Comparison of ENCODE assay signal across 13 cellular contexts in genomic region chr5:32298056-32298420, GRCh38. TPM values are rescaled to one million over a fixed set of nuclear protein-coding genes. Genes with fewer than 3 reads are reported as not detected.
DNase-seq lines count a peak whose midpoint lies in the region; ATAC-seq and FAIRE-seq lines count a peak whose summit lies in the region.
"Had no signal": no experiment of that assay in that cellular context is flagged by ENCODE, and none has a peak within 500 bp of the region (broad histone marks: within the 10 kb centered on the region; RNA-seq: fewer than 3 reads in every experiment).

No MANE protein-coding gene starts in this region.

- peak overlapping the region; percentile 31 to 43 for H3K4me3 Mint-ChIP-seq in activated T-cell treated with anti-CD3 and anti-CD28 coated beads, Interleukin-2, amount 50 U/mL, for 72 hours

- H3K79me2 ChIP-seq in trophoblast cell (ENCODE audit: control insufficient read depth, insufficient read depth, low read length, poor library complexity), result no peaks in the 10 kb centered on the region

- H3K4ac ChIP-seq in trophoblast cell (ENCODE audit: low read depth, low read length), result no peak overlapping the region

- H3K36me3 ChIP-seq in trophoblast cell (ENCODE audit: control insufficient read depth in 1 of 2, insufficient read depth in 2 of 2, low read length in 2 of 2), result no peaks in the 10 kb centered on the region

- H3K27me3 Mint-ChIP-seq in activated T-cell treated with anti-CD3 and anti-CD28 coated beads, Interleukin-2, amount 50 U/mL, for 72 hours (ENCODE audit: low read depth), result no peaks in the 10 kb centered on the region

- no peak overlapping the region for H4K8ac ChIP-seq in trophoblast cell (ENCODE audit: low read depth, low read length)

- no peaks in the 10 kb centered on the region for H3K27me3 ChIP-seq in trophoblast cell (ENCODE audit: insufficient read depth, low read length)
- H3K27me3 ChIP-seq: tibial artery had no signal

- DNase-seq in activated T-cell treated with anti-CD3 and anti-CD28 coated beads, Interleukin-2, amount 50 U/mL, for 72 hours, result peak; percentile 27 to 41
- DNase-seq in trophoblast cell (no peak), NCI-H748 treated with DMSO at 0.1 percent for 48 hours (lab: John Stamatoyannopoulos, UW) (no peak), urothelium cell line (ENCODE audit: low spot score) (no peak), activated gamma-delta T cell treated with Interleukin-2 at 50 U/mL for 16 hours (no peak), AML-193 (lab: John Stamatoyannopoulos, UW) (no peak)
- DNase-seq: effector CD4-positive, alpha-beta T cell; islet precursor cell; tibial artery had no signal

- H2BK5ac ChIP-seq in trophoblast cell (ENCODE audit: low read depth, low read length, poor library complexity), result no peak overlapping the region

- H4K91ac ChIP-seq in trophoblast cell (ENCODE audit: low read depth, low read length), result no peak overlapping the region

- H3K4me2 ChIP-seq in trophoblast cell (ENCODE audit: low read length), result no peak overlapping the region

- no peak overlapping the region for H3K27ac ChIP-seq in trophoblast cell (ENCODE audit: low read depth, low read length)
- H3K27ac ChIP-seq: tibial artery had no signal

- peak overlapping the region; percentile 45 for H2AFZ ChIP-seq in trophoblast cell (ENCODE audit: insufficient read depth, low read length, poor library complexity)

- H3K23ac ChIP-seq in trophoblast cell (ENCODE audit: low read length), result no peak overlapping the region

- H3K18ac ChIP-seq in trophoblast cell (ENCODE audit: low read length), result no peak overlapping the region

- H3K9me3 ChIP-seq in trophoblast cell (ENCODE audit: insufficient read depth, low read depth, low read length), result no peaks in the 10 kb centered on the region
- H3K9me3 ChIP-seq: tibial artery had no signal

- no peak overlapping the region for H4K12ac ChIP-seq in trophoblast cell (ENCODE audit: low read depth, low read length)

- H3K4me1 ChIP-seq in trophoblast cell (ENCODE audit: control insufficient read depth in 1 of 2, insufficient read depth in 2 of 2, low read length in 2 of 2), result peaks cover 0 to 4% of the 10 kb centered on the region in 2 experiments

- H3K9me3 Mint-ChIP-seq in activated T-cell treated with anti-CD3 and anti-CD28 coated beads, Interleukin-2, amount 50 U/mL, for 72 hours, result no peaks in the 10 kb centered on the region

- peaks cover 28% of the 10 kb centered on the region for H3K4me1 Mint-ChIP-seq in activated T-cell treated with anti-CD3 and anti-CD28 coated beads, Interleukin-2, amount 50 U/mL, for 72 hours (ENCODE audit: low read depth)

- no peaks in the 10 kb centered on the region for H3K79me1 ChIP-seq in trophoblast cell (ENCODE audit: low read length)

- H2BK12ac ChIP-seq in trophoblast cell (ENCODE audit: low read length), result no peak overlapping the region

- no peak for FAIRE-seq in urothelium cell line (lab: Jason Lieb, UNC)
- FAIRE-seq: GM12892 had no signal

- H3K27ac Mint-ChIP-seq in activated T-cell treated with anti-CD3 and anti-CD28 coated beads, Interleukin-2, amount 50 U/mL, for 72 hours, result peak overlapping the region; percentile 21

- H3K9ac ChIP-seq in trophoblast cell (ENCODE audit: low read length), result no peak overlapping the region

- no peak overlapping the region for H2AK5ac ChIP-seq in trophoblast cell (ENCODE audit: low read length)

- no peak overlapping the region for H3K4me3 ChIP-seq in trophoblast cell (ENCODE audit: low read depth, low read length)
- H3K4me3 ChIP-seq: skin epidermis, tibial artery had no signal

- H3K14ac ChIP-seq in trophoblast cell (ENCODE audit: low read length), result no peak overlapping the region

- peak; percentile 73 for ATAC-seq in GM19351 (IDR thresholded peaks at IDR 0.05; ENCODE audit: unreplicated experiment)
- peak; percentile 59 for ATAC-seq in HG02973 (IDR thresholded peaks at IDR 0.05; ENCODE audit: unreplicated experiment)
- peak; percentile 79 to 89 for ATAC-seq in activated T-cell treated with anti-CD3 and anti-CD28 coated beads, Interleukin-2, amount 50 U/mL, for 72 hours (replicated peaks in 1 of 2)

- peaks cover 2 to 13% of the 10 kb centered on the region in 2 donors for H3K36me3 Mint-ChIP-seq in activated T-cell treated with anti-CD3 and anti-CD28 coated beads, Interleukin-2, amount 50 U/mL, for 72 hours (ENCODE audit: insufficient read depth in 2 of 2)

- H2BK120ac ChIP-seq in trophoblast cell (ENCODE audit: insufficient read depth, low read length, poor library complexity), result no peak overlapping the region

- no CpG with 5 or more reads among the region's 5 CpGs for WGBS in trophoblast cell (ENCODE audit: extremely low coverage, insufficient coverage, insufficient read length)

RNA-seq across cellular contexts. Expression of gene MTMR12, which starts 14.7 kb away (rescaled TPM):
- 10 to 100 TPM; 22.1 to 23.5 TPM for total RNA-seq in activated T-cell treated with anti-CD3 and anti-CD28 coated beads, Interleukin-2, amount 50 U/mL, for 72 hours
- polyA plus RNA-seq in trophoblast cell (2013), result 14.5 TPM in 2 replicates

Comparison
In these comparisons a context has a peak if more than half of its experiments do, and no peak if none do; other contexts are left out.
1. DNase-seq: peak in activated T-cell treated with anti-CD3 and anti-CD28 coated beads, Interleukin-2, amount 50 U/mL, for 72 hours (2 of 2); none in trophoblast cell (0 of 2), NCI-H748 treated with DMSO at 0.1 percent for 48 hours (single experiment), urothelium cell line (single experiment), activated gamma-delta T cell treated with Interleukin-2 at 50 U/mL for 16 hours (single experiment) and AML-193 (0 of 2).
2. Peak in every context shown above with its lines, with median percentiles within 50 percentile points of each other: ATAC-seq.